Comparison of ENCODE assay signal across 21 cellular contexts in genomic region chr6:92827104-92827503, GRCh38.
A peak's percentile ranks its signal among the peaks of the same experiment; 100 is the strongest.
DNase-seq lines count a peak whose midpoint lies in the region; ATAC-seq and TF ChIP-seq lines count a peak whose summit lies in the region.
"Had no signal": no experiment of that assay in that cellular context is flagged by ENCODE, and none has a peak within 500 bp of the region (broad histone marks: within the 10 kb centered on the region; RNA-seq: fewer than 3 reads in every experiment).

No MANE protein-coding gene starts in this region.

- no peak for ATAC-seq in T-cell (replicated peaks in 1 of 4)
- ATAC-seq in GM19463 (IDR thresholded peaks at IDR 0.05; ENCODE audit: unreplicated experiment), result no peak
- ATAC-seq in activated naive CD4-positive, alpha-beta T cell treated with anti-CD3 and anti-CD28 coated beads, Interleukin-2, amount 50 U/mL, for 72 hours, result no peak
- ATAC-seq: CD8-positive, alpha-beta T cell had no signal

- POLR2A ChIA-PET in OCI-LY7 (lab: Charles Lee), result interaction anchor here (0.6 to 1.2 kb wide), 2 partner anchors 8 to 107 kb away, joined by 3 to 5 read pairs; no protein-coding TSS in a partner anchor
- POLR2A ChIA-PET in T-cell (lab: Charles Lee), result no interaction called here

- 0 out of 2 replicates have a peak overlapping the region, but pooled peaks have one; percentile 35 for H3K4me2 ChIP-seq in OCI-LY7 (ENCODE audit: low read length)
- H3K4me2 ChIP-seq: BLaER1 had no signal

- H3K4me3 ChIP-seq in GM12865 (ENCODE audit: low read depth, low read length), result no peak overlapping the region
- H3K4me3 ChIP-seq in OCI-LY7 (ENCODE audit: low read depth, low read length, poor library complexity, severe bottlenecking), result peak overlapping the region; percentile 9
- H3K4me3 ChIP-seq: BLaER1, HAP-1 had no signal

- BruUV-seq in OCI-LY7 (replicated peaks; lab: Mats Ljungman, UMichigan), result no TSS peak

- no peaks in the 10 kb centered on the region for H3K27me3 Mint-ChIP-seq in T-cell
- H3K27me3 Mint-ChIP-seq: B cell; CD4-positive, CD25-positive, alpha-beta regulatory T cell had no signal

- peaks cover 14% of the 10 kb centered on the region for H3K4me1 ChIP-seq in OCI-LY7 (ENCODE audit: insufficient read depth, low read length, poor library complexity, severe bottlenecking)
- H3K4me1 ChIP-seq: BLaER1, Caco-2, HAP-1 had no signal

- H3K9me2 ChIP-seq in OCI-LY7 (ENCODE audit: insufficient read depth, low read length), result no peaks in the 10 kb centered on the region

- no peaks in the 10 kb centered on the region for H3K79me2 ChIP-seq in OCI-LY7 (ENCODE audit: insufficient read depth, low read depth, low read length)

- no peak overlapping the region for H3K4me3 Mint-ChIP-seq in T-cell
- H3K4me3 Mint-ChIP-seq: B cell; CD4-positive, CD25-positive, alpha-beta regulatory T cell; CD8-positive, alpha-beta T cell; HFFc6 had no signal

- H3K9me3 ChIP-seq in OCI-LY7 (ENCODE audit: low read length), result peaks cover 13% of the 10 kb centered on the region; the same call in 1 of the 2 replicates
- H3K9me3 ChIP-seq: Caco-2, HAP-1 had no signal

- intact Hi-C loops in OCI-LY7 (cut with micrococcal nuclease; ENCODE audit: unreplicated experiment), result no loop called here

- peak overlapping the region; percentile 89 for H2AFZ ChIP-seq in OCI-LY7 (ENCODE audit: low read length)

- no peaks in the 10 kb centered on the region for H3K4me1 Mint-ChIP-seq in T-cell
- H3K4me1 Mint-ChIP-seq: B cell; CD4-positive, CD25-positive, alpha-beta regulatory T cell had no signal

- peak overlapping the region; percentile 20 for H3K27ac ChIP-seq in OCI-LY7 (ENCODE audit: low read depth, low read length, poor library complexity, severe bottlenecking)
- H3K27ac ChIP-seq: 22Rv1, BLaER1, C4-2B had no signal

- DNase-seq in DMS153 (lab: John Stamatoyannopoulos, UW), result peak; percentile 27
- no peak for DNase-seq in DMS153 treated with DMSO at 0.1 percent for 48 hours (lab: John Stamatoyannopoulos, UW; ENCODE audit: unreplicated experiment)
- DNase-seq in GM12865 (ENCODE audit: low read depth), result peak; percentile 24
- DNase-seq in NCI-H526 (lab: John Stamatoyannopoulos, UW), result peak; percentile 39 to 63
- DNase-seq in OCI-LY7 (ENCODE audit: low spot score), result peak; percentile 22
- DNase-seq in T-cell, result no peak
- DNase-seq in activated naive CD4-positive, alpha-beta T cell treated with anti-CD3 and anti-CD28 coated beads, Interleukin-2, amount 50 U/mL, for 72 hours (ENCODE audit: low spot score in 2 of 2), result no peak
- DNase-seq: Caco-2; CD4-positive, CD25-positive, alpha-beta regulatory T cell; CD8-positive, alpha-beta T cell; DMS 273 treated with DMSO at 0.1 percent for 48 hours; DMS79 treated with DMSO at 0.1 percent for 48 hours; GF-D8; GOT3; HFFc6 had no signal

- no peaks in the 10 kb centered on the region for H3K36me3 Mint-ChIP-seq in T-cell
- H3K36me3 Mint-ChIP-seq in activated naive CD4-positive, alpha-beta T cell treated with anti-CD3 and anti-CD28 coated beads, Interleukin-2, amount 50 U/mL, for 72 hours, result no peaks in the 10 kb centered on the region
- H3K36me3 Mint-ChIP-seq: CD4-positive, CD25-positive, alpha-beta regulatory T cell; CD8-positive, alpha-beta T cell had no signal

- no peak overlapping the region for H3K27ac Mint-ChIP-seq in T-cell
- H3K27ac Mint-ChIP-seq in activated naive CD4-positive, alpha-beta T cell treated with anti-CD3 and anti-CD28 coated beads, Interleukin-2, amount 50 U/mL, for 72 hours, result no peak overlapping the region
- H3K27ac Mint-ChIP-seq: B cell; CD4-positive, CD25-positive, alpha-beta regulatory T cell; CD8-positive, alpha-beta T cell; HFFc6 had no signal

- H4K20me1 ChIP-seq in OCI-LY7 (ENCODE audit: insufficient read depth, low read length), result no peaks in the 10 kb centered on the region
- H4K20me1 ChIP-seq: BLaER1 had no signal

- CTCF ChIA-PET in OCI-LY7 (lab: Charles Lee; ENCODE audit: unreplicated experiment) (no interaction called here), T-cell (lab: Charles Lee) (no interaction called here)

- peaks cover 3 to 10% (median 3%) of the 10 kb centered on the region in 3 donors for H3K9me3 Mint-ChIP-seq in T-cell
- H3K9me3 Mint-ChIP-seq in activated naive CD4-positive, alpha-beta T cell treated with anti-CD3 and anti-CD28 coated beads, Interleukin-2, amount 50 U/mL, for 72 hours, result peaks cover 0 to 8% of the 10 kb centered on the region in 2 donors

- no peaks in the 10 kb centered on the region for H3K36me3 ChIP-seq in OCI-LY7 (ENCODE audit: insufficient read depth, low read length)
- H3K36me3 ChIP-seq: BLaER1, HAP-1 had no signal

- TF ChIP-seq CTCF in GM12865 (IDR thresholded peaks at IDR 0.05; ENCODE audit: insufficient read depth, low read depth, low read length, missing control alignments), result no peak
- no peak for TF ChIP-seq CTCF in OCI-LY7 (conservative IDR thresholded peaks at IDR 0.05; ENCODE audit: low read length)

Comparison
In these comparisons a context has a peak if more than half of its experiments do, and no peak if none do; other contexts are left out.
1. DNase-seq: peak in DMS153 (single experiment), GM12865 (single experiment), NCI-H526 (2 of 2) and OCI-LY7 (single experiment); none in DMS153 treated with DMSO at 0.1 percent for 48 hours (single experiment), T-cell (0 of 34) and activated naive CD4-positive, alpha-beta T cell treated with anti-CD3 and anti-CD28 coated beads, Interleukin-2, amount 50 U/mL, for 72 hours (0 of 2).